Comparison of ENCODE assay signal across 23 cellular contexts in the genomic region with DNA sequence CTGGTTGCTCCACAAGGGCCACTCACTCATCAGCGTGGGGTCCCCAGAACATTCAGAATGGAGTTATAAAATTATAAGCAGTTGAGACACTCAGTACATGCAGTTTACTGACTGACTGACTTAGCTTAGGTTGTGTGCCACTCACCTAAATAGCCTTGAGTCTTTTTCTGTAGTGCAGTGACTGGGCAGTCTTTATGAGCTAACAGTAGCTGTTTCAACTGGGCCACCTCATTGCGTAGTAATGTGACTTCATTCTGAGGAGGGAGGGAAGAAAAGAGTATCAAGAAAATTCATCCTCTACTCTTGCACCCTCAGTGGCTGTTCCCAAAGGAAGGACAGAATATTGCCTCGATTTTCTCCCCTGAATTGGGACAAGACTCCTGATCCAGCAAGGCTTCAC. TPM values are rescaled to one million over a fixed set of nuclear protein-coding genes. Genes with fewer than 3 reads are reported as not detected.
DNase-seq lines count a peak whose midpoint lies in the region; ATAC-seq, FAIRE-seq and TF ChIP-seq lines count a peak whose summit lies in the region.
"Had no signal": no experiment of that assay in that cellular context is flagged by ENCODE, and none has a peak within 500 bp of the region (broad histone marks: within the 10 kb centered on the region; RNA-seq: fewer than 3 reads in every experiment).

No MANE protein-coding gene starts in this region.

- H3K36me3 ChIP-seq in GM23248 (ENCODE audit: low read depth) (peaks cover 59% of the 10 kb centered on the region), Panc1 (ENCODE audit: control insufficient read depth, insufficient read depth, low read length) (peaks cover 10% of the 10 kb centered on the region; the same call in 1 of the 2 replicates)

- H2AFZ ChIP-seq in GM23248 = no peak overlapping the region

- H3K27ac ChIP-seq in GM23248 = no peak overlapping the region
- H3K27ac ChIP-seq in Panc1 (ENCODE audit: low read length) = no peak overlapping the region
- H3K27ac ChIP-seq: HL-60 had no signal

- H3K9me2 ChIP-seq in GM23248 (ENCODE audit: insufficient read depth) = no peaks in the 10 kb centered on the region

- no peak overlapping the region for H3K4me2 ChIP-seq in GM23248 (ENCODE audit: unreplicated experiment)

- H3K27me3 ChIP-seq in GM23248 (replicated peaks; ENCODE audit: insufficient read depth) (no peaks in the 10 kb centered on the region), Panc1 (ENCODE audit: control insufficient read depth, insufficient read depth, low read length) (no peaks in the 10 kb centered on the region)
- H3K27me3 ChIP-seq: BE2C had no signal

- in situ Hi-C loops in GM23248 (cut with MboI) = no loop called here
- in situ Hi-C loops in Panc1 (cut with HindIII; ENCODE audit: low pct_unique_long_range_greater_than_20kb, low sequenced_read_pairs) = no loop called here

- no peak for FAIRE-seq in GM12892 (lab: Jason Lieb, UNC)
- FAIRE-seq: A204.1, D721Med, GM12878, GM18507, H1, K562 had no signal

- POLR2A ChIA-PET in Panc1 (lab: Charles Lee) = no interaction called here

- CTCF ChIA-PET in Panc1 (lab: Charles Lee) = no interaction called here

- H3K4me3 ChIP-seq in GM23248 = no peak overlapping the region
- no peak overlapping the region for H3K4me3 ChIP-seq in Panc1 (ENCODE audit: low read depth in 2 of 2, low read length in 2 of 2)
- H3K4me3 ChIP-seq: GM12878, HAP-1, K562 had no signal

- H3K9me3 ChIP-seq in GM23248 (ENCODE audit: low read depth) (no peaks in the 10 kb centered on the region), Panc1 (ENCODE audit: control insufficient read depth, insufficient read depth, low read depth, low read length) (no peaks in the 10 kb centered on the region)
- H3K9me3 ChIP-seq: BE2C, Caco-2, HAP-1 had no signal

- no peaks in the 10 kb centered on the region for H3F3A ChIP-seq in GM23248 (ENCODE audit: insufficient read depth)

- H3K4me1 ChIP-seq in GM23248 (ENCODE audit: insufficient read depth) (no peaks in the 10 kb centered on the region), Panc1 (ENCODE audit: control insufficient read depth, insufficient read depth, low read length) (no peaks in the 10 kb centered on the region)
- H3K4me1 ChIP-seq: BE2C, Caco-2, HAP-1 had no signal

- BruUV-seq in Panc1 (replicated peaks; lab: Mats Ljungman, UMichigan) = no TSS peak

- H3K79me2 ChIP-seq in GM23248 (ENCODE audit: insufficient read depth) = no peaks in the 10 kb centered on the region

- ATAC-seq in Panc1 (peak; percentile 69), GM21723 (IDR thresholded peaks at IDR 0.05; ENCODE audit: unreplicated experiment) (no peak)
- ATAC-seq: GM12878, K562 had no signal

- no peaks in the 10 kb centered on the region for H4K20me1 ChIP-seq in GM23248 (ENCODE audit: insufficient read depth)

- no peak for TF ChIP-seq POLR2A in GM12892 (IDR thresholded peaks at IDR 0.05; ENCODE audit: low read depth, low read length)

- peak; percentile 16 for DNase-seq in GM23248
- no peak for DNase-seq in Panc1 (ENCODE audit: low read depth, low spot score)
- DNase-seq in islet precursor cell = peak; percentile 44
- DNase-seq in GM12892 (ENCODE audit: insufficient read length) = no peak
- DNase-seq in activated T-cell treated with anti-CD3 and anti-CD28 coated beads, Interleukin-2, amount 50 U/mL, for 1 hour = no peak
- DNase-seq: ACHN; BE2C; C1 segment of cervical spinal cord; Caco-2; CD4-positive, CD25-positive, alpha-beta regulatory T cell; CD8-positive, alpha-beta memory T cell; Karpas-422 had no signal

- intact Hi-C loops in Panc1 (cut with micrococcal nuclease; ENCODE audit: unreplicated experiment) = no loop called here

- H3K9ac ChIP-seq in GM23248 = no peak overlapping the region

- TF ChIP-seq CTCF in Panc1 (IDR thresholded peaks at IDR 0.05) = no peak

- 79 to 90% methylated on average over 3 of the region's 3 CpGs for WGBS in GM23248 (ENCODE audit: low coverage in 1 of 2, low lambda C conversion rate in 2 of 2, missing lambda C conversion rate in 2 of 2), 2 experiments

RNA-seq across cellular contexts. Expression of a gene that starts 15.8 kb away (rescaled TPM):
- not detected in 2 replicates for total RNA-seq in GM23248 (2014; rRNA removed; shearing (Covaris generic))
- not detected in 2 replicates for polyA plus RNA-seq in GM23248 (2016; fragmentation: Nextera tagmentation; extraction: Ambion mirVana)
- total RNA-seq in Panc1 (2021; ENCODE audit: unreplicated experiment) = not detected
- not detected for polyA plus RNA-seq in Panc1 (2012; ENCODE audit: insufficient read length)
- polyA plus RNA-seq in GM12892 (2012; ENCODE audit: missing spikeins) = not detected
- total RNA-seq: CD4-positive, CD25-positive, alpha-beta regulatory T cell; CD8-positive, alpha-beta memory T cell; G401; H1; HT1080; K562 had no signal
- polyA plus RNA-seq: CD4-positive, CD25-positive, alpha-beta regulatory T cell; CD8-positive, alpha-beta memory T cell; H1 had no signal

RNA-seq across cellular contexts. Expression of a gene that starts 22.0 kb away (rescaled TPM):
- 40.1 and 54.1 TPM in 2 replicates for total RNA-seq in GM23248 (2014; rRNA removed; shearing (Covaris generic))
- polyA plus RNA-seq in GM23248 (2016; fragmentation: Nextera tagmentation; extraction: Ambion mirVana) = 32.1 and 36.0 TPM in 2 replicates
- 67.3 TPM for total RNA-seq in Panc1 (2021; ENCODE audit: unreplicated experiment)
- 60.6 TPM for polyA plus RNA-seq in Panc1 (2012; ENCODE audit: insufficient read length)
- polyA plus RNA-seq in GM12892 (2012; ENCODE audit: missing spikeins) = 30.4 TPM

RNA-seq across cellular contexts. Expression of a gene that starts 23.9 kb away (rescaled TPM):
- 36.5 and 37.4 TPM in 2 replicates for total RNA-seq in GM23248 (2014; rRNA removed; shearing (Covaris generic))
- polyA plus RNA-seq in GM23248 (2016; fragmentation: Nextera tagmentation; extraction: Ambion mirVana) = 8.7 and 10.4 TPM in 2 replicates
- 32.2 TPM for total RNA-seq in Panc1 (2021; ENCODE audit: unreplicated experiment)
- 43.9 TPM for polyA plus RNA-seq in Panc1 (2012; ENCODE audit: insufficient read length)
- 14.1 TPM for polyA plus RNA-seq in GM12892 (2012; ENCODE audit: missing spikeins)

Comparison
In these comparisons a context has a peak if more than half of its experiments do, and no peak if none do; other contexts are left out.
1. DNase-seq: peak in GM23248 (single experiment) and islet precursor cell (single experiment); none in Panc1 (single experiment), GM12892 (single experiment) and activated T-cell treated with anti-CD3 and anti-CD28 coated beads, Interleukin-2, amount 50 U/mL, for 1 hour (single experiment).